Comparison of ENCODE assay signal across 19 cellular contexts in the genomic region with DNA sequence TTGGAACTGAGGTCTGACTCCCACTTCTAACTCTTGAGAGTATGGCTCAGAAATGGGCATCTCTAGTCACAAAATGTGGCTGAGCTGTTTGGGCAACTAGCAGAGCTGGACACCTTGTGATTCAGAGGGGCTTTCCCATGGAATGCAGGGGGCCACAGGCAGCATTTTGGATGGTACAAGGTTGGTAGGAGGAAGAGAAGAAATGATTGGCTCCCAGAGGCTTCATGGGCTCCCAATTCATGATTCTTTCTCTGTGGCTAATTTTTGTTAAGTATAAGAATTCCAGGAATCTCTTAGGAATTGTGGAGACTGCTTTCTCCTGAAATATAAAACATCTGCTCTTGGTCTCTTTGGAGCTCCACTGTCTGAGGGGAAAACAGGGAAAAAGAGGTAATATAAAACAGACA. TPM values are rescaled to one million over a fixed set of nuclear protein-coding genes. Genes with fewer than 3 reads are reported as not detected.
A peak's percentile ranks its signal among the peaks of the same experiment; 100 is the strongest.
DNase-seq lines count a peak whose midpoint lies in the region; ATAC-seq, FAIRE-seq and TF ChIP-seq lines count a peak whose summit lies in the region.
"Had no signal": no experiment of that assay in that cellular context is flagged by ENCODE, and none has a peak within 500 bp of the region (broad histone marks: within the 10 kb centered on the region; RNA-seq: fewer than 3 reads in every experiment).

No MANE protein-coding gene starts in this region.

- no peak for TF ChIP-seq CTCF in fibroblast of pulmonary artery (IDR thresholded peaks at IDR 0.05; ENCODE audit: low read length, missing control alignments)
- no peak for TF ChIP-seq CTCF in pancreas (IDR thresholded peaks at IDR 0.05)

- no peaks in the 10 kb centered on the region for H3K9me3 Mint-ChIP-seq in activated CD4-positive, alpha-beta memory T cell treated with anti-CD3 and anti-CD28 coated beads, Interleukin-2, amount 10 ng/mL, durations not matched to agents 7 days and 5 days
- H3K9me3 Mint-ChIP-seq: T-cell had no signal

- no peak for FAIRE-seq in pancreas (lab: Jason Lieb, UNC)
- FAIRE-seq: GM18507, islet of Langerhans had no signal

- DNase-seq in AG08395 (ENCODE audit: low spot score) (peak; percentile 66), RPMI7951 (ENCODE audit: low read depth) (peak; percentile 27), fibroblast of pulmonary artery (ENCODE audit: low read depth) (peak; percentile 30), pancreas (no peak)
- DNase-seq in activated CD8-positive, alpha-beta memory T cell treated with anti-CD3 and anti-CD28 coated beads, Interleukin-2, amount 50 U/mL, for 48 hours: no peak
- DNase-seq in activated CD4-positive, alpha-beta memory T cell treated with anti-CD3 and anti-CD28 coated beads, Interleukin-2, amount 10 ng/mL, durations not matched to agents 7 days and 5 days: no peak
- DNase-seq: activated naive CD4-positive, alpha-beta T cell treated with Interleukin-2 at 50 U/mL for 16 hours; Calu3; caudate nucleus; effector memory CD8-positive, alpha-beta T cell; NCI-H187; NCI-H510A treated with DMSO at 0.1 percent for 48 hours; OCI-M1; stimulated activated CD4-positive, alpha-beta T cell treated with anti-CD3 and anti-CD28 coated beads, Interleukin-15, amount 100 ng/mL, for 24 hours; T-cell had no signal

- H3K27me3 ChIP-seq in pancreas: no peaks in the 10 kb centered on the region

- H3K4me1 ChIP-seq in pancreas: peaks cover 44 to 72% (median 70%) of the 10 kb centered on the region in 3 donors

- H3K36me3 ChIP-seq in pancreas: no peaks in the 10 kb centered on the region

- CTCF ChIA-PET in activated CD4-positive, alpha-beta memory T cell treated with anti-CD3 and anti-CD28 coated beads, Interleukin-2, amount 10 ng/mL, durations not matched to agents 7 days and 5 days (lab: Charles Lee): no interaction called here

- H3K27ac Mint-ChIP-seq in activated CD4-positive, alpha-beta memory T cell treated with anti-CD3 and anti-CD28 coated beads, Interleukin-2, amount 10 ng/mL, durations not matched to agents 7 days and 5 days: no peak overlapping the region
- H3K27ac Mint-ChIP-seq: effector memory CD8-positive, alpha-beta T cell; T-cell had no signal

- no peak overlapping the region for H3K4me3 ChIP-seq in fibroblast of pulmonary artery (replicated peaks; ENCODE audit: low read depth, low read length)
- no peak overlapping the region for H3K4me3 ChIP-seq in pancreas

- H3K27me3 Mint-ChIP-seq in activated CD4-positive, alpha-beta memory T cell treated with anti-CD3 and anti-CD28 coated beads, Interleukin-2, amount 10 ng/mL, durations not matched to agents 7 days and 5 days: no peaks in the 10 kb centered on the region
- H3K27me3 Mint-ChIP-seq: effector memory CD8-positive, alpha-beta T cell; T-cell had no signal

- ATAC-seq in pancreas: no peak
- ATAC-seq in HG02759 (IDR thresholded peaks at IDR 0.05; ENCODE audit: unreplicated experiment): no peak
- ATAC-seq in GM18861 (IDR thresholded peaks at IDR 0.05; ENCODE audit: unreplicated experiment): no peak
- ATAC-seq: effector memory CD8-positive, alpha-beta T cell; T-cell had no signal

- intact Hi-C loops in pancreas (cut with DNase I): no loop called here

- no peaks in the 10 kb centered on the region for H3K9me3 ChIP-seq in pancreas

- no peaks in the 10 kb centered on the region for H3K4me1 Mint-ChIP-seq in activated CD4-positive, alpha-beta memory T cell treated with anti-CD3 and anti-CD28 coated beads, Interleukin-2, amount 10 ng/mL, durations not matched to agents 7 days and 5 days
- H3K4me1 Mint-ChIP-seq: T-cell had no signal

- H3K4me3 Mint-ChIP-seq in activated CD4-positive, alpha-beta memory T cell treated with anti-CD3 and anti-CD28 coated beads, Interleukin-2, amount 10 ng/mL, durations not matched to agents 7 days and 5 days: no peak overlapping the region
- H3K4me3 Mint-ChIP-seq: effector memory CD8-positive, alpha-beta T cell; T-cell had no signal

- H3K27ac ChIP-seq in pancreas: peak overlapping the region in 3 of 4 donors; percentile 22 to 89 (median 83)

- POLR2A ChIA-PET in activated CD4-positive, alpha-beta memory T cell treated with anti-CD3 and anti-CD28 coated beads, Interleukin-2, amount 10 ng/mL, durations not matched to agents 7 days and 5 days (lab: Charles Lee): no interaction called here

- H3K36me3 Mint-ChIP-seq in activated CD4-positive, alpha-beta memory T cell treated with anti-CD3 and anti-CD28 coated beads, Interleukin-2, amount 10 ng/mL, durations not matched to agents 7 days and 5 days (ENCODE audit: low read depth): no peaks in the 10 kb centered on the region
- H3K36me3 Mint-ChIP-seq: T-cell had no signal

RNA-seq across cellular contexts. Expression of gene PBX1, which starts 49.7 kb away (rescaled TPM):
- total RNA-seq in RPMI7951 (2014; rRNA removed; shearing (Covaris generic)): 1.7 and 2.4 TPM in 2 replicates
- total RNA-seq in pancreas: 100 to 1,000 TPM in 2 of 6 donors, 10 to 100 TPM in 4; 74.1 to 113 (median 94.3) TPM
- 10 to 100 TPM; 17.3 to 21.7 TPM for polyA plus RNA-seq in pancreas
- under 1 TPM; 0.18 to 0.23 TPM for total RNA-seq in activated CD4-positive, alpha-beta memory T cell treated with anti-CD3 and anti-CD28 coated beads, Interleukin-2, amount 10 ng/mL, durations not matched to agents 7 days and 5 days

Comparison
In these comparisons a context has a peak if more than half of its experiments do, and no peak if none do; other contexts are left out.
1. DNase-seq: peak in AG08395 (single experiment), RPMI7951 (single experiment) and fibroblast of pulmonary artery (single experiment); none in pancreas (0 of 6), activated CD8-positive, alpha-beta memory T cell treated with anti-CD3 and anti-CD28 coated beads, Interleukin-2, amount 50 U/mL, for 48 hours (single experiment) and activated CD4-positive, alpha-beta memory T cell treated with anti-CD3 and anti-CD28 coated beads, Interleukin-2, amount 10 ng/mL, durations not matched to agents 7 days and 5 days (single experiment).
2. RNA of gene PBX1, which starts 49.7 kb away (total RNA-seq): 74.1 to 113 TPM in pancreas; 1.7 to 2.4 TPM in RPMI7951 and 0.18 to 0.23 TPM in activated CD4-positive, alpha-beta memory T cell treated with anti-CD3 and anti-CD28 coated beads, Interleukin-2, amount 10 ng/mL, durations not matched to agents 7 days and 5 days; every median in the first group is over 10 times any median in the second.